10 cellular contexts compared by ENCODE assay signal in the genomic region with DNA sequence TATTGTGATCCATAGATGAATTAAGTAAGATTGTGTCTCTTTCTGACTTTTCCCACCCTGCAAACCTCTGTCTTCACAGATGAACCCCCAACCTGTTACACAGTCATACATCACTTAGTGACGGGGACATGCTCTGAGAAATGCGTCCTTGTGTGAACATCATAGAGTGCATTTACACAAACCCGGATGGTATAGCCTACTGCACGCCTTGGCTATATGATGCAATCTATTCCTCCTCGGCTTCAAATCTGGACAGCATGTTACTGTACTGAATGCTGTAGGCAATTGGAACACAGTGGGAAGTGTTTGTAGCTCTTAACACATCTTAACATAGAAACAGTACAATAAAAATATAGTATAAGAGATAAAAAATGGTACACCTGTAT. TPM values are rescaled to one million over a fixed set of nuclear protein-coding genes. Genes with fewer than 3 reads are reported as not detected.
DNase-seq lines count a peak whose midpoint lies in the region; ATAC-seq lines count a peak whose summit lies in the region.
"Had no signal": no experiment of that assay in that cellular context is flagged by ENCODE, and none has a peak within 500 bp of the region (broad histone marks: within the 10 kb centered on the region; RNA-seq: fewer than 3 reads in every experiment).

No MANE protein-coding gene starts in this region.

- peak overlapping the region; percentile 95 for H3K27ac Mint-ChIP-seq in activated naive CD4-positive, alpha-beta T cell treated with anti-CD3 and anti-CD28 coated beads, Interleukin-2, amount 10 ng/mL, durations not matched to agents 7 days and 5 days
- peak overlapping the region; percentile 100 for H3K27ac Mint-ChIP-seq in T-helper 17 cell

- DNase-seq in activated naive CD4-positive, alpha-beta T cell treated with anti-CD3 and anti-CD28 coated beads, Interleukin-2, amount 10 ng/mL, durations not matched to agents 7 days and 5 days, result no peak
- no peak for DNase-seq in activated naive CD4-positive, alpha-beta T cell treated with Interleukin-2 at 50 U/mL for 16 hours
- DNase-seq in T-helper 17 cell (no peak), sciatic nerve (ENCODE audit: low spot score) (no peak), GM23248 (no peak)

- peaks cover 51% of the 10 kb centered on the region for H3K4me1 Mint-ChIP-seq in activated naive CD4-positive, alpha-beta T cell treated with anti-CD3 and anti-CD28 coated beads, Interleukin-2, amount 10 ng/mL, durations not matched to agents 7 days and 5 days
- H3K4me1 Mint-ChIP-seq in T-helper 17 cell, result peaks cover 44% of the 10 kb centered on the region

- H3K4me3 ChIP-seq in thymus (ENCODE audit: low read length) (no peak overlapping the region), GM23248 (no peak overlapping the region)
- H3K4me3 ChIP-seq: gastroesophageal sphincter, tibial nerve had no signal

- peaks cover 2% of the 10 kb centered on the region for H3K9me3 Mint-ChIP-seq in activated naive CD4-positive, alpha-beta T cell treated with anti-CD3 and anti-CD28 coated beads, Interleukin-2, amount 10 ng/mL, durations not matched to agents 7 days and 5 days

- no peaks in the 10 kb centered on the region for H3K9me2 ChIP-seq in GM23248 (ENCODE audit: insufficient read depth)

- 79% methylated on average over 5 of the region's 5 CpGs for WGBS in thymus
- WGBS in GM23248 (ENCODE audit: low coverage in 1 of 2, low lambda C conversion rate in 2 of 2, missing lambda C conversion rate in 2 of 2), 2 experiments, result 54 to 59% methylated on average over 5 of the region's 5 CpGs

- no peaks in the 10 kb centered on the region for H3K79me2 ChIP-seq in GM23248 (ENCODE audit: insufficient read depth)

- H3K36me3 ChIP-seq in thymus (ENCODE audit: control insufficient read depth, insufficient read depth) (no peaks in the 10 kb centered on the region), GM23248 (ENCODE audit: low read depth) (no peaks in the 10 kb centered on the region)
- H3K36me3 ChIP-seq: gastroesophageal sphincter, tibial nerve had no signal

- H2AFZ ChIP-seq in GM23248, result no peak overlapping the region

- in situ Hi-C loops in GM23248 (cut with MboI), result loop anchor here (10.0 kb wide), 1 partner anchor 73 kb away; no protein-coding TSS in a partner anchor

- H3K4me2 ChIP-seq in GM23248 (ENCODE audit: unreplicated experiment), result no peak overlapping the region

- H3K4me1 ChIP-seq in thymus (ENCODE audit: control insufficient read depth, insufficient read depth, low read length) (peaks cover 26% of the 10 kb centered on the region), GM23248 (ENCODE audit: insufficient read depth) (no peaks in the 10 kb centered on the region)
- H3K4me1 ChIP-seq: gastroesophageal sphincter had no signal

- no peaks in the 10 kb centered on the region for H4K20me1 ChIP-seq in GM23248 (ENCODE audit: insufficient read depth)

- CTCF ChIA-PET in activated naive CD4-positive, alpha-beta T cell treated with anti-CD3 and anti-CD28 coated beads, Interleukin-2, amount 10 ng/mL, durations not matched to agents 7 days and 5 days (lab: Charles Lee), result interaction anchor here (0.9 to 9.8 kb wide), 20 partner anchors 8 to 286 kb away, joined by 3 to 522 read pairs (median 7); a partner anchor contains a TSS

- no peaks in the 10 kb centered on the region for H3K9me3 ChIP-seq in T-helper 17 cell (ENCODE audit: control insufficient read depth, low read length, poor library complexity, severe bottlenecking)
- H3K9me3 ChIP-seq in thymus (ENCODE audit: control insufficient read depth), result no peaks in the 10 kb centered on the region
- H3K9me3 ChIP-seq in GM23248 (ENCODE audit: low read depth), result no peaks in the 10 kb centered on the region
- H3K9me3 ChIP-seq: gastroesophageal sphincter, tibial nerve had no signal

- H3F3A ChIP-seq in GM23248 (ENCODE audit: insufficient read depth), result no peaks in the 10 kb centered on the region

- H3K27ac ChIP-seq in thymus (ENCODE audit: low read depth) (peak overlapping the region; percentile 46), GM23248 (no peak overlapping the region)
- H3K27ac ChIP-seq: gastroesophageal sphincter, tibial nerve had no signal

- H3K4me3 Mint-ChIP-seq in activated naive CD4-positive, alpha-beta T cell treated with anti-CD3 and anti-CD28 coated beads, Interleukin-2, amount 10 ng/mL, durations not matched to agents 7 days and 5 days, result no peak overlapping the region
- H3K4me3 Mint-ChIP-seq in T-helper 17 cell, result peak overlapping the region; percentile 99

- H3K9ac ChIP-seq in GM23248, result no peak overlapping the region

- peak; percentile 47 for ATAC-seq in HG02870 (IDR thresholded peaks at IDR 0.05; ENCODE audit: unreplicated experiment)
- no peak for ATAC-seq in T-helper 17 cell
- no peak for ATAC-seq in GM19324 (IDR thresholded peaks at IDR 0.05; ENCODE audit: low FRiP score, unreplicated experiment)
- no peak for ATAC-seq in sciatic nerve
- ATAC-seq: gastroesophageal sphincter had no signal

- no peaks in the 10 kb centered on the region for H3K27me3 ChIP-seq in thymus (ENCODE audit: control insufficient read depth, insufficient read depth)
- peaks cover 15% of the 10 kb centered on the region for H3K27me3 ChIP-seq in GM23248 (replicated peaks; ENCODE audit: insufficient read depth)
- H3K27me3 ChIP-seq: tibial nerve had no signal

- peaks cover 5% of the 10 kb centered on the region for H3K27me3 Mint-ChIP-seq in activated naive CD4-positive, alpha-beta T cell treated with anti-CD3 and anti-CD28 coated beads, Interleukin-2, amount 10 ng/mL, durations not matched to agents 7 days and 5 days
- H3K27me3 Mint-ChIP-seq in T-helper 17 cell, result peaks cover 13% of the 10 kb centered on the region

- intact Hi-C loops in sciatic nerve (cut with DNase I), result loop anchor here (10.0 kb wide), 1 partner anchor 73 kb away; no protein-coding TSS in a partner anchor

- peaks cover 9% of the 10 kb centered on the region for H3K36me3 Mint-ChIP-seq in activated naive CD4-positive, alpha-beta T cell treated with anti-CD3 and anti-CD28 coated beads, Interleukin-2, amount 10 ng/mL, durations not matched to agents 7 days and 5 days
- H3K36me3 Mint-ChIP-seq in T-helper 17 cell (ENCODE audit: low read depth), result peaks cover 3% of the 10 kb centered on the region

RNA-seq across cellular contexts. Expression of a gene that starts 7.4 kb away (rescaled TPM):
- total RNA-seq in T-helper 17 cell (100 to 1,000 TPM; 121 to 160 TPM), sciatic nerve (3.1 TPM)
- polyA plus RNA-seq in thymus (24.0 TPM), GM23248 (2016; fragmentation: Nextera tagmentation; extraction: Ambion mirVana) (not detected in 2 replicates)
- total RNA-seq in GM23248 (2014; rRNA removed; shearing (Covaris generic)), result not detected in 2 replicates

RNA-seq across cellular contexts. Expression of a gene that starts 27.8 kb away (rescaled TPM):
- total RNA-seq in T-helper 17 cell, result not detected
- 0.07 TPM for polyA plus RNA-seq in thymus
- not detected for total RNA-seq in sciatic nerve
- not detected in 2 replicates for total RNA-seq in GM23248 (2014; rRNA removed; shearing (Covaris generic))
- polyA plus RNA-seq in GM23248 (2016; fragmentation: Nextera tagmentation; extraction: Ambion mirVana), result 0.04 TPM in 1 of 2 replicates, not detected in the other
- total RNA-seq: gastroesophageal sphincter, tibial nerve had no signal

Comparison
In these comparisons a context has a peak if more than half of its experiments do, and no peak if none do; other contexts are left out.
1. RNA of a gene that starts 7.4 kb away (total RNA-seq): 121 to 160 TPM in T-helper 17 cell; 3.1 TPM in sciatic nerve (single experiment) and not detected in GM23248; every median in the first group is over 10 times any median in the second.